Comparison of ENCODE assay signal across 10 cellular contexts in genomic region chr17:15782809-15783208, GRCh38. TPM values are rescaled to one million over a fixed set of nuclear protein-coding genes. Genes with fewer than 3 reads are reported as not detected.
DNase-seq lines count a peak whose midpoint lies in the region; ATAC-seq and TF ChIP-seq lines count a peak whose summit lies in the region.
"Had no signal": no experiment of that assay in that cellular context is flagged by ENCODE, and none has a peak within 500 bp of the region (broad histone marks: within the 10 kb centered on the region; RNA-seq: fewer than 3 reads in every experiment).

No MANE protein-coding gene starts in this region.

- TF ChIP-seq POLR2A in sigmoid colon (IDR thresholded peaks at IDR 0.05), result no peak

- peaks cover 13% of the 10 kb centered on the region for H3K9me3 Mint-ChIP-seq in activated naive CD8-positive, alpha-beta T cell treated with anti-CD3 and anti-CD28 coated beads, Interleukin-2, amount 50 U/mL, for 24 hours
- H3K9me3 Mint-ChIP-seq in T-helper 2 cell treated with Interferon-gamma antibody and Interleukin-4, amounts not matched to agents 5 μg/mL and 100 μg/mL, for 36 hours, result peaks cover 11% of the 10 kb centered on the region

- H3K4me1 Mint-ChIP-seq in activated naive CD8-positive, alpha-beta T cell treated with anti-CD3 and anti-CD28 coated beads, Interleukin-2, amount 50 U/mL, for 24 hours, result peaks cover 7% of the 10 kb centered on the region
- H3K4me1 Mint-ChIP-seq in T-helper 2 cell treated with Interferon-gamma antibody and Interleukin-4, amounts not matched to agents 5 μg/mL and 100 μg/mL, for 36 hours (ENCODE audit: low read depth), result no peaks in the 10 kb centered on the region

- H3K4me3 ChIP-seq in heart right ventricle, result peak overlapping the region in 9 of 10 donors; percentile 37 to 60 (median 54)
- peak overlapping the region; percentile 13 to 49 (median 42) for H3K4me3 ChIP-seq in sigmoid colon

- no peaks in the 10 kb centered on the region for H3K36me3 ChIP-seq in heart right ventricle
- H3K36me3 ChIP-seq in sigmoid colon, result no peaks in the 10 kb centered on the region

- H3K4me1 ChIP-seq in heart right ventricle, result peaks cover 0 to 37% (median 17%) of the 10 kb centered on the region in 9 donors
- peaks cover 0 to 21% (median 15%) of the 10 kb centered on the region in 4 donors for H3K4me1 ChIP-seq in sigmoid colon

- no peak overlapping the region for H3K27ac Mint-ChIP-seq in activated naive CD8-positive, alpha-beta T cell treated with anti-CD3 and anti-CD28 coated beads, Interleukin-2, amount 50 U/mL, for 24 hours
- H3K27ac Mint-ChIP-seq in T-helper 2 cell treated with Interferon-gamma antibody and Interleukin-4, amounts not matched to agents 5 μg/mL and 100 μg/mL, for 36 hours, result no peak overlapping the region

- peaks cover 39% of the 10 kb centered on the region for H3K27me3 Mint-ChIP-seq in activated naive CD8-positive, alpha-beta T cell treated with anti-CD3 and anti-CD28 coated beads, Interleukin-2, amount 50 U/mL, for 24 hours
- peaks cover 40% of the 10 kb centered on the region for H3K27me3 Mint-ChIP-seq in T-helper 2 cell treated with Interferon-gamma antibody and Interleukin-4, amounts not matched to agents 5 μg/mL and 100 μg/mL, for 36 hours (ENCODE audit: low read depth)

- no peaks in the 10 kb centered on the region for H3K9me3 ChIP-seq in heart right ventricle
- H3K9me3 ChIP-seq in sigmoid colon, result no peaks in the 10 kb centered on the region

- H3K27me3 ChIP-seq in heart right ventricle (peaks cover 0 to 9% (median 0%) of the 10 kb centered on the region in 7 donors), sigmoid colon (no peaks in the 10 kb centered on the region)

- intact Hi-C loops in heart right ventricle (cut with DNase I), result no loop called here
- intact Hi-C loops in sigmoid colon (cut with DNase I), result no loop called here

- 3 to 8% methylated on average over 32 of the region's 32 CpGs for WGBS in heart right ventricle, 2 donors
- WGBS in sigmoid colon, 2 donors, result 10 to 13% methylated on average over 32 of the region's 32 CpGs

- peak overlapping the region in 9 of 10 donors; percentile 46 to 82 (median 68) for H3K27ac ChIP-seq in heart right ventricle
- H3K27ac ChIP-seq in sigmoid colon, result peak overlapping the region; percentile 60 to 80 (median 71)
- H3K27ac ChIP-seq: HL-60 had no signal

- TF ChIP-seq EP300 in sigmoid colon (IDR thresholded peaks at IDR 0.05), result no peak

- H3K4me3 Mint-ChIP-seq in activated naive CD8-positive, alpha-beta T cell treated with anti-CD3 and anti-CD28 coated beads, Interleukin-2, amount 50 U/mL, for 24 hours, result no peak overlapping the region
- H3K4me3 Mint-ChIP-seq in T-helper 2 cell treated with Interferon-gamma antibody and Interleukin-4, amounts not matched to agents 5 μg/mL and 100 μg/mL, for 36 hours, result no peak overlapping the region

- DNase-seq in Daoy (ENCODE audit: low read depth) (peak; percentile 16), heart right ventricle (peak; percentile 68 to 77), sigmoid colon (peak; percentile 82), NCI-H2029 (lab: John Stamatoyannopoulos, UW) (no peak), NCI-H510A (lab: John Stamatoyannopoulos, UW) (no peak)
- DNase-seq in activated naive CD8-positive, alpha-beta T cell treated with anti-CD3 and anti-CD28 coated beads, Interleukin-2, amount 50 U/mL, for 24 hours, result peak; percentile 10
- no peak for DNase-seq in T-helper 2 cell treated with Interferon-gamma antibody and Interleukin-4, amounts not matched to agents 5 μg/mL and 100 μg/mL, for 36 hours (ENCODE audit: low spot score)

- no peak for ATAC-seq in activated naive CD8-positive, alpha-beta T cell treated with anti-CD3 and anti-CD28 coated beads, Interleukin-2, amount 50 U/mL, for 24 hours
- ATAC-seq in heart right ventricle, result peak; percentile 63 to 83 (median 74)
- ATAC-seq in HG02938 (IDR thresholded peaks at IDR 0.05; ENCODE audit: unreplicated experiment), result no peak

- H3K36me3 Mint-ChIP-seq in activated naive CD8-positive, alpha-beta T cell treated with anti-CD3 and anti-CD28 coated beads, Interleukin-2, amount 50 U/mL, for 24 hours (ENCODE audit: low read depth), result peaks cover 12% of the 10 kb centered on the region
- no peaks in the 10 kb centered on the region for H3K36me3 Mint-ChIP-seq in T-helper 2 cell treated with Interferon-gamma antibody and Interleukin-4, amounts not matched to agents 5 μg/mL and 100 μg/mL, for 36 hours (ENCODE audit: low read depth)

- TF ChIP-seq CTCF in heart right ventricle (IDR thresholded peaks at IDR 0.05), result peak in 4 of 9 donors; percentile 8 to 23 (median 12)
- no peak for TF ChIP-seq CTCF in sigmoid colon (IDR thresholded peaks at IDR 0.05)

RNA-seq across cellular contexts. Expression of gene TBC1D26, which starts 50.7 kb away (rescaled TPM):
- total RNA-seq in Daoy (2014; rRNA removed; shearing (Covaris generic)), result not detected in 2 replicates
- total RNA-seq in heart right ventricle (not detected), sigmoid colon (1 to 10 TPM in 1 of 4 donors, under 1 TPM in 1, not detected in 2; 0.66 to 1.1 TPM)
- polyA plus RNA-seq in heart right ventricle (under 1 TPM in 1 of 2 donors, not detected in 1; 0.07 TPM), sigmoid colon (under 1 TPM in 1 of 3 donors, not detected in 2; 0.10 TPM)
- total RNA-seq: RPMI7951 had no signal

Comparison
In these comparisons a context has a peak if more than half of its experiments do, and no peak if none do; other contexts are left out.
1. DNase-seq: peak in Daoy (single experiment), activated naive CD8-positive, alpha-beta T cell treated with anti-CD3 and anti-CD28 coated beads, Interleukin-2, amount 50 U/mL, for 24 hours (single experiment), heart right ventricle (2 of 2) and sigmoid colon (single experiment); none in NCI-H2029 (single experiment), T-helper 2 cell treated with Interferon-gamma antibody and Interleukin-4, amounts not matched to agents 5 μg/mL and 100 μg/mL, for 36 hours (single experiment) and NCI-H510A (single experiment).
2. ATAC-seq: peak in heart right ventricle (8 of 8); none in activated naive CD8-positive, alpha-beta T cell treated with anti-CD3 and anti-CD28 coated beads, Interleukin-2, amount 50 U/mL, for 24 hours (single experiment) and HG02938 (single experiment).